Comparison of ENCODE assay signal across 9 cellular contexts in genomic region chr2:168583710-168584521, GRCh38.
DNase-seq lines count a peak whose midpoint lies in the region; ATAC-seq and TF ChIP-seq lines count a peak whose summit lies in the region.
"Had no signal": no experiment of that assay in that cellular context is flagged by ENCODE, and none has a peak within 500 bp of the region (broad histone marks: within the 10 kb centered on the region; RNA-seq: fewer than 3 reads in every experiment).

No MANE protein-coding gene starts in this region.

- no peak for TF ChIP-seq CTCF in CD8-positive, alpha-beta T cell (IDR thresholded peaks at IDR 0.05)
- no peak for TF ChIP-seq CTCF in brain (conservative IDR thresholded peaks at IDR 0.05)

- no peak overlapping the region for H3K4me3 Mint-ChIP-seq in CD8-positive, alpha-beta T cell
- peak overlapping the region in 1 of 5 experiments; percentile 56 for H3K4me3 Mint-ChIP-seq in brain

- no peak overlapping the region for H3K4me3 ChIP-seq in CD8-positive, alpha-beta T cell (ENCODE audit: low read depth, low read length)
- H3K4me3 ChIP-seq in mesenchymal stem cell (ENCODE audit: insufficient read depth in 1 of 2, low read depth in 1 of 2, low read length in 2 of 2), result peak overlapping the region in 1 of 2 experiments; percentile 47

- H3K14ac ChIP-seq in mesenchymal stem cell (ENCODE audit: low read length in 2 of 2), result no peak overlapping the region

- no peak overlapping the region for H4K91ac ChIP-seq in mesenchymal stem cell (ENCODE audit: low read length)

- H3K27me3 Mint-ChIP-seq in CD8-positive, alpha-beta T cell (ENCODE audit: low read depth), result no peaks in the 10 kb centered on the region
- H3K27me3 Mint-ChIP-seq in brain, result no peaks in the 10 kb centered on the region

- 99% methylated on average over 3 of the region's 5 CpGs for WGBS in mesenchymal stem cell

- in situ Hi-C loops in KBM-7 (cut with MboI; ENCODE audit: low pct_unique_long_range_greater_than_20kb, low sequenced_read_pairs), result no loop called here

- H3K36me3 ChIP-seq in CD8-positive, alpha-beta T cell (ENCODE audit: insufficient read depth, low read length), result no peaks in the 10 kb centered on the region
- H3K36me3 ChIP-seq in mesenchymal stem cell (ENCODE audit: control insufficient read depth in 1 of 2, insufficient read depth in 2 of 2, low read depth in 1 of 2, low read length in 2 of 2), result no peaks in the 10 kb centered on the region
- H3K36me3 ChIP-seq: WERI-Rb-1 had no signal

- H3K27ac ChIP-seq in CD8-positive, alpha-beta T cell (ENCODE audit: low read depth, low read length), result no peak overlapping the region
- H3K27ac ChIP-seq in mesenchymal stem cell (ENCODE audit: low read length, poor library complexity, severe bottlenecking), result peak overlapping the region; percentile 57
- H3K27ac ChIP-seq: WERI-Rb-1 had no signal

- DNase-seq in CD8-positive, alpha-beta T cell, result no peak
- DNase-seq in KBM-7, result peak; percentile 20
- DNase-seq in mesenchymal stem cell, result peak; percentile 36
- DNase-seq in occipital lobe (lab: John Stamatoyannopoulos, UW), result no peak
- no peak for DNase-seq in SIG-M5 treated with dmso at 0.1 percent for 504 hours (lab: John Stamatoyannopoulos, UW; ENCODE audit: unreplicated experiment)
- DNase-seq in AML-193 (lab: John Stamatoyannopoulos, UW), result no peak
- DNase-seq: WERI-Rb-1 had no signal

- H4K8ac ChIP-seq in mesenchymal stem cell (ENCODE audit: low read length), result no peak overlapping the region

- H2BK120ac ChIP-seq in mesenchymal stem cell (ENCODE audit: low read depth, low read length), result no peak overlapping the region

- H3K9me3 ChIP-seq in CD8-positive, alpha-beta T cell (ENCODE audit: low read length), result no peaks in the 10 kb centered on the region
- no peaks in the 10 kb centered on the region for H3K9me3 ChIP-seq in mesenchymal stem cell (ENCODE audit: control insufficient read depth, low read length)

- POLR2A ChIA-PET in CD8-positive, alpha-beta T cell (lab: Charles Lee), result no interaction called here

- H3K4me1 ChIP-seq in CD8-positive, alpha-beta T cell (ENCODE audit: insufficient read depth, low read length), result peaks cover 45% of the 10 kb centered on the region
- no peaks in the 10 kb centered on the region for H3K4me1 ChIP-seq in mesenchymal stem cell (ENCODE audit: control insufficient read depth, insufficient read depth, low read depth, low read length)

- ATAC-seq in CD8-positive, alpha-beta T cell, result no peak
- no peak for ATAC-seq in GM21515 (IDR thresholded peaks at IDR 0.05; ENCODE audit: unreplicated experiment)

- CTCF ChIA-PET in CD8-positive, alpha-beta T cell (lab: Charles Lee), result no interaction called here

- peaks cover 14% of the 10 kb centered on the region for H3K79me1 ChIP-seq in mesenchymal stem cell (replicated peaks; ENCODE audit: low read length, poor library complexity, severe bottlenecking)

- H2BK12ac ChIP-seq in mesenchymal stem cell (ENCODE audit: low read length in 2 of 2), result no peak overlapping the region

- H3K4me1 Mint-ChIP-seq in CD8-positive, alpha-beta T cell (ENCODE audit: low read depth), result peaks cover 63% of the 10 kb centered on the region
- H3K4me1 Mint-ChIP-seq in brain, result peaks cover 58% of the 10 kb centered on the region

- no peaks in the 10 kb centered on the region for H3K27me3 ChIP-seq in CD8-positive, alpha-beta T cell (ENCODE audit: insufficient read depth, low read length)
- no peaks in the 10 kb centered on the region for H3K27me3 ChIP-seq in mesenchymal stem cell (ENCODE audit: control insufficient read depth in 1 of 2, insufficient read depth in 1 of 2, low read length in 2 of 2)

- peak overlapping the region; percentile 86 for H3K9ac ChIP-seq in mesenchymal stem cell (ENCODE audit: low read length)

- peak overlapping the region; percentile 46 for H3K27ac Mint-ChIP-seq in CD8-positive, alpha-beta T cell
- peak overlapping the region; percentile 48 to 84 (median 59) for H3K27ac Mint-ChIP-seq in brain

- H3K4ac ChIP-seq in mesenchymal stem cell (ENCODE audit: low read depth in 1 of 2, low read length in 2 of 2), result no peak overlapping the region

- intact Hi-C loops in CD8-positive, alpha-beta T cell (cut with DNase I, micrococcal nuclease), result no loop called here

- H3K23ac ChIP-seq in mesenchymal stem cell (ENCODE audit: low read length in 2 of 2), result no peak overlapping the region

- H2AFZ ChIP-seq in mesenchymal stem cell (ENCODE audit: low read depth, low read length), result no peak overlapping the region

- H2AK5ac ChIP-seq in mesenchymal stem cell (ENCODE audit: low read length, severe bottlenecking), result peak overlapping the region; percentile 61

- no peak overlapping the region for H3K4me2 ChIP-seq in mesenchymal stem cell (ENCODE audit: low read length, poor library complexity, severe bottlenecking)

- H3K36me3 Mint-ChIP-seq in CD8-positive, alpha-beta T cell, result peaks cover 8% of the 10 kb centered on the region
- peaks cover 41% of the 10 kb centered on the region for H3K36me3 Mint-ChIP-seq in brain

- no peak overlapping the region for H2BK5ac ChIP-seq in mesenchymal stem cell (ENCODE audit: low read depth, low read length, poor library complexity, severe bottlenecking)

- no peak overlapping the region for H2BK15ac ChIP-seq in mesenchymal stem cell (ENCODE audit: low read depth, poor library complexity, severe bottlenecking)

- no peaks in the 10 kb centered on the region for H3K9me3 Mint-ChIP-seq in CD8-positive, alpha-beta T cell
- peaks cover 0 to 3% (median 0%) of the 10 kb centered on the region in 5 experiments for H3K9me3 Mint-ChIP-seq in brain

- no peak overlapping the region for H3K18ac ChIP-seq in mesenchymal stem cell (ENCODE audit: low read depth in 1 of 2, low read length in 2 of 2)

Comparison
In these comparisons a context has a peak if more than half of its experiments do, and no peak if none do; other contexts are left out.
1. DNase-seq: peak in KBM-7 (single experiment) and mesenchymal stem cell (single experiment); none in CD8-positive, alpha-beta T cell (0 of 7), occipital lobe (single experiment), SIG-M5 treated with dmso at 0.1 percent for 504 hours (single experiment) and AML-193 (0 of 2).